ENCODE assay signal across 11 cellular contexts in genomic region chr11:78041380-78041719, GRCh38. TPM values are rescaled to one million over a fixed set of nuclear protein-coding genes. Genes with fewer than 3 reads are reported as not detected.
"Had no signal": no experiment of that assay in that cellular context is flagged by ENCODE, and none has a peak within 500 bp of the region (broad histone marks: within the 10 kb centered on the region; RNA-seq: fewer than 3 reads in every experiment).

No MANE protein-coding gene starts in this region.

RNA-seq across cellular contexts. Expression of gene THRSP, which starts 22.3 kb away (rescaled TPM):
- total RNA-seq: activated B cell treated with CpG ODN at 0.5 μM for 24 hours; activated CD4-positive, alpha-beta memory T cell treated with anti-CD3 and anti-CD28 coated beads, Interleukin-2, amount 10 ng/mL, durations not matched to agents 7 days and 5 days; activated CD8-positive, alpha-beta memory T cell treated with anti-CD3 and anti-CD28 coated beads, Interleukin-2, amount 10 ng/mL, durations not matched to agents 7 days and 5 days; activated naive CD4-positive, alpha-beta T cell treated with anti-CD3 and anti-CD28 coated beads for 36 hours; esophagus mucosa; kidney; lung; pulmonary artery endothelial cell; T-cell; transverse colon; vagina had no signal
